Comparison of ENCODE assay signal across 21 cellular contexts in the genomic region with DNA sequence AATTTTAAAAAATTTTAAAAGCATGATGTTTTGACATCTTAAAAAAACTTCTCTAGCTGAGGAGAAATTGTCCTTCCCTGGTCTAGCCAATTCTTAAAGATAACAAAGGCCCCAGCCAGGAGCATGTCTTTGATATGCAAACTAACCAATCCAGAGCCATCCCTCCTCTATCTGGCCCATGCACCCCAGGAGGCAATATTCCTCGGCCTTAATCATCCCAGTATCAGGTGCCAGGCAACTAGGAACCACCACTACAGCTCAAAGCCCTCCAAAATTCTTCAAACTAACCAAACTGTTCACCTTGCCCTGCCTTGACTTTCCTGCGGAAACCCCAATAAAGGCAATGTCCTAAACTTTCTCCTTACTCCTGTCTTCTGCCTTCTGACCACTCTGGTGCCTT.
"Had no signal": no experiment of that assay in that cellular context is flagged by ENCODE, and none has a peak within 500 bp of the region (broad histone marks: within the 10 kb centered on the region; RNA-seq: fewer than 3 reads in every experiment).

No MANE protein-coding gene starts in this region.

- H3K4me1 Mint-ChIP-seq: nephron progenitor cell; stimulated activated memory B cell treated with anti-CD40 and anti-IgM and Interleukin-4, amounts not matched to agents 10 μg/mL and 1 μg/mL and 100 μg/mL, for 72 hours had no signal

- H3K4me1 ChIP-seq: heart right ventricle, psoas muscle, tibial artery, upper lobe of left lung, vagina had no signal

- H3K27ac Mint-ChIP-seq: dendritic cell treated with granulocyte-macrophage colony-stimulating factor and Interleukin-4, amounts not matched to agents 40 ng/mL and 50 ng/mL, for 4 days; naive thymus-derived CD4-positive, alpha-beta T cell; nephron progenitor cell; stimulated activated memory B cell treated with anti-CD40 and anti-IgM and Interleukin-4, amounts not matched to agents 10 μg/mL and 1 μg/mL and 100 μg/mL, for 72 hours; stimulated activated naive CD8-positive, alpha-beta T cell treated with anti-CD3 and anti-CD28 coated beads, Interleukin-15, Interleukin-2, amounts not matched to agents 100 ng/mL and 50 ng/mL, for 24 hours had no signal

- ATAC-seq: esophagus mucosa; heart right ventricle; left colon; left ventricle myocardium superior; naive thymus-derived CD4-positive, alpha-beta T cell; psoas muscle; stimulated activated memory B cell treated with anti-CD40 and anti-IgM and Interleukin-4, amounts not matched to agents 10 μg/mL and 1 μg/mL and 100 μg/mL, for 72 hours had no signal

- H3K9me3 Mint-ChIP-seq: stimulated activated naive CD8-positive, alpha-beta T cell treated with anti-CD3 and anti-CD28 coated beads, Interleukin-15, Interleukin-2, amounts not matched to agents 100 ng/mL and 50 ng/mL, for 24 hours had no signal

- H3K9me3 ChIP-seq: neutrophil, psoas muscle, right lobe of liver, tibial artery, upper lobe of left lung, vagina had no signal

- H3K36me3 ChIP-seq: heart right ventricle, neutrophil, right lobe of liver, tibial artery, upper lobe of left lung, vagina had no signal

- H3K27me3 ChIP-seq: neutrophil, right lobe of liver, tibial artery, upper lobe of left lung, vagina had no signal

- H3K27ac ChIP-seq: heart right ventricle, neutrophil, psoas muscle, right lobe of liver, tibial artery, upper lobe of left lung, vagina had no signal

- H3K4me3 ChIP-seq: heart right ventricle, lung, psoas muscle, right lobe of liver, tibial artery, upper lobe of left lung, vagina had no signal

- DNase-seq: heart right ventricle; left colon; left ventricle myocardium superior; mesenchymal stem cell; naive thymus-derived CD4-positive, alpha-beta T cell; nephron progenitor cell; psoas muscle; retina; right lobe of liver; stimulated activated CD4-positive, alpha-beta T cell treated with anti-CD3 and anti-CD28 coated beads, Interleukin-4, amount 100 ng/mL, for 24 hours; tibial artery; upper lobe of left lung had no signal

- H3K36me3 Mint-ChIP-seq: stimulated activated memory B cell treated with anti-CD40 and anti-IgM and Interleukin-4, amounts not matched to agents 10 μg/mL and 1 μg/mL and 100 μg/mL, for 72 hours had no signal

- H3K27me3 Mint-ChIP-seq: dendritic cell treated with granulocyte-macrophage colony-stimulating factor and Interleukin-4, amounts not matched to agents 40 ng/mL and 50 ng/mL, for 4 days; naive thymus-derived CD4-positive, alpha-beta T cell; stimulated activated memory B cell treated with anti-CD40 and anti-IgM and Interleukin-4, amounts not matched to agents 10 μg/mL and 1 μg/mL and 100 μg/mL, for 72 hours; stimulated activated naive CD8-positive, alpha-beta T cell treated with anti-CD3 and anti-CD28 coated beads, Interleukin-15, Interleukin-2, amounts not matched to agents 100 ng/mL and 50 ng/mL, for 24 hours had no signal

- FAIRE-seq: colon, frontal cortex had no signal

- H3K4me3 Mint-ChIP-seq: dendritic cell treated with granulocyte-macrophage colony-stimulating factor and Interleukin-4, amounts not matched to agents 40 ng/mL and 50 ng/mL, for 4 days; naive thymus-derived CD4-positive, alpha-beta T cell; nephron progenitor cell; stimulated activated memory B cell treated with anti-CD40 and anti-IgM and Interleukin-4, amounts not matched to agents 10 μg/mL and 1 μg/mL and 100 μg/mL, for 72 hours; stimulated activated naive CD8-positive, alpha-beta T cell treated with anti-CD3 and anti-CD28 coated beads, Interleukin-15, Interleukin-2, amounts not matched to agents 100 ng/mL and 50 ng/mL, for 24 hours had no signal
